In genomic region chr16:27174007-27174406, GRCh38 we compare ENCODE assay signal across 9 cellular contexts. TPM values are rescaled to one million over a fixed set of nuclear protein-coding genes. Genes with fewer than 3 reads are reported as not detected.
A peak's percentile ranks its signal among the peaks of the same experiment; 100 is the strongest.
DNase-seq lines count a peak whose midpoint lies in the region; TF ChIP-seq lines count a peak whose summit lies in the region.
"Had no signal": no experiment of that assay in that cellular context is flagged by ENCODE, and none has a peak within 500 bp of the region (broad histone marks: within the 10 kb centered on the region; RNA-seq: fewer than 3 reads in every experiment).

No MANE protein-coding gene starts in this region.

- no peak for TF ChIP-seq CTCF in HFFc6 (IDR thresholded peaks at IDR 0.05)
- no peak for TF ChIP-seq CTCF in WERI-Rb-1 (IDR thresholded peaks at IDR 0.05; ENCODE audit: low read depth, low read length)

- H3K9me3 Mint-ChIP-seq in CD8-positive, alpha-beta memory T cell: peaks cover 0 to 2% (median 1%) of the 10 kb centered on the region in 5 donors
- peaks cover 10% of the 10 kb centered on the region for H3K9me3 Mint-ChIP-seq in activated CD4-positive, alpha-beta memory T cell treated with anti-CD3 and anti-CD28 coated beads, Interleukin-2, amount 10 ng/mL, durations not matched to agents 7 days and 5 days
- H3K9me3 Mint-ChIP-seq in HFFc6: peaks cover 18% of the 10 kb centered on the region

- H3K4me3 Mint-ChIP-seq in CD8-positive, alpha-beta memory T cell: peak overlapping the region; percentile 43 to 69 (median 58)
- peak overlapping the region; percentile 46 for H3K4me3 Mint-ChIP-seq in activated CD4-positive, alpha-beta memory T cell treated with anti-CD3 and anti-CD28 coated beads, Interleukin-2, amount 10 ng/mL, durations not matched to agents 7 days and 5 days
- no peak overlapping the region for H3K4me3 Mint-ChIP-seq in HFFc6

- H3K9me3 ChIP-seq in CD8-positive, alpha-beta memory T cell (ENCODE audit: low read length): no peaks in the 10 kb centered on the region
- H3K9me3 ChIP-seq in WERI-Rb-1 (ENCODE audit: severe bottlenecking): peaks cover 4% of the 10 kb centered on the region

- peak overlapping the region; percentile 5 for H3K4me3 ChIP-seq in CD8-positive, alpha-beta memory T cell (ENCODE audit: low read length)
- H3K4me3 ChIP-seq in WERI-Rb-1 (ENCODE audit: low read depth, low read length): no peak overlapping the region

- no peaks in the 10 kb centered on the region for H3K27me3 ChIP-seq in CD8-positive, alpha-beta memory T cell (ENCODE audit: insufficient read depth, low read length, poor library complexity, severe bottlenecking)
- no peaks in the 10 kb centered on the region for H3K27me3 ChIP-seq in WERI-Rb-1 (ENCODE audit: insufficient read depth, low read depth, severe bottlenecking)

- peak; percentile 29 to 72 (median 53) for DNase-seq in CD8-positive, alpha-beta memory T cell
- peak; percentile 67 for DNase-seq in NCI-H510A (lab: John Stamatoyannopoulos, UW)
- peak; percentile 81 for DNase-seq in activated CD4-positive, alpha-beta memory T cell treated with anti-CD3 and anti-CD28 coated beads, Interleukin-2, amount 10 ng/mL, durations not matched to agents 7 days and 5 days
- peak; percentile 16 for DNase-seq in kidney tubule cell (ENCODE audit: low spot score)
- no peak for DNase-seq in HFFc6
- no peak for DNase-seq in CD1c-positive myeloid dendritic cell (ENCODE audit: extremely low spot score)
- DNase-seq in WERI-Rb-1: no peak
- DNase-seq in HEK293T (ENCODE audit: extremely low spot score): no peak
- DNase-seq: nucleus accumbens had no signal

- peak overlapping the region; percentile 90 to 99 (median 94) for H3K27ac Mint-ChIP-seq in CD8-positive, alpha-beta memory T cell
- H3K27ac Mint-ChIP-seq in activated CD4-positive, alpha-beta memory T cell treated with anti-CD3 and anti-CD28 coated beads, Interleukin-2, amount 10 ng/mL, durations not matched to agents 7 days and 5 days: peak overlapping the region; percentile 93
- H3K27ac Mint-ChIP-seq in HFFc6: no peak overlapping the region

- no peaks in the 10 kb centered on the region for H3K27me3 Mint-ChIP-seq in CD8-positive, alpha-beta memory T cell
- H3K27me3 Mint-ChIP-seq in activated CD4-positive, alpha-beta memory T cell treated with anti-CD3 and anti-CD28 coated beads, Interleukin-2, amount 10 ng/mL, durations not matched to agents 7 days and 5 days: no peaks in the 10 kb centered on the region
- H3K27me3 Mint-ChIP-seq in HFFc6 (ENCODE audit: insufficient read depth): no peaks in the 10 kb centered on the region; the same call in 1 of the 2 replicates

- CTCF ChIA-PET in CD8-positive, alpha-beta memory T cell (lab: Charles Lee): interaction anchor here (0.5 to 7.1 kb wide), 14 partner anchors 16 to 290 kb away, joined by 3 to 85 read pairs (median 5); no protein-coding TSS in a partner anchor
- CTCF ChIA-PET in activated CD4-positive, alpha-beta memory T cell treated with anti-CD3 and anti-CD28 coated beads, Interleukin-2, amount 10 ng/mL, durations not matched to agents 7 days and 5 days (lab: Charles Lee): interaction anchor here (0.7 to 2.0 kb wide), 16 partner anchors 9 to 273 kb away, joined by 3 to 12 read pairs (median 4); partner anchors contain the start of gene KDM8
- CTCF ChIA-PET in HEK293T (lab: Yijun Ruan, JAX): no interaction called here

- H3K4me1 ChIP-seq in CD8-positive, alpha-beta memory T cell (ENCODE audit: insufficient read depth, low read length): peaks cover 66% of the 10 kb centered on the region

- POLR2A ChIA-PET in CD8-positive, alpha-beta memory T cell (lab: Charles Lee): interaction anchor here (0.6 to 1.6 kb wide), 7 partner anchors 25 to 906 kb away, joined by 3 to 9 read pairs (median 4); no protein-coding TSS in a partner anchor
- POLR2A ChIA-PET in activated CD4-positive, alpha-beta memory T cell treated with anti-CD3 and anti-CD28 coated beads, Interleukin-2, amount 10 ng/mL, durations not matched to agents 7 days and 5 days (lab: Charles Lee): interaction anchor here (0.7 to 5.5 kb wide), 19 partner anchors 9 to 276 kb away, joined by 3 to 21 read pairs (median 7); partner anchors contain the start of genes KDM8 and NSMCE1
- POLR2A ChIA-PET in HEK293T (lab: Yijun Ruan, JAX): no interaction called here

- H3K36me3 Mint-ChIP-seq in CD8-positive, alpha-beta memory T cell: no peaks in the 10 kb centered on the region
- peaks cover 11% of the 10 kb centered on the region for H3K36me3 Mint-ChIP-seq in activated CD4-positive, alpha-beta memory T cell treated with anti-CD3 and anti-CD28 coated beads, Interleukin-2, amount 10 ng/mL, durations not matched to agents 7 days and 5 days (ENCODE audit: low read depth)
- H3K36me3 Mint-ChIP-seq in HFFc6 (ENCODE audit: low read depth): peaks cover 20% of the 10 kb centered on the region

- H3K36me3 ChIP-seq in CD8-positive, alpha-beta memory T cell (ENCODE audit: insufficient read depth, low read length): no peaks in the 10 kb centered on the region
- H3K36me3 ChIP-seq in WERI-Rb-1: no peaks in the 10 kb centered on the region

- H3K27ac ChIP-seq in CD8-positive, alpha-beta memory T cell (ENCODE audit: low read depth, low read length): no peak overlapping the region
- no peak overlapping the region for H3K27ac ChIP-seq in WERI-Rb-1

- peaks cover 51 to 72% (median 61%) of the 10 kb centered on the region in 3 donors for H3K4me1 Mint-ChIP-seq in CD8-positive, alpha-beta memory T cell
- H3K4me1 Mint-ChIP-seq in activated CD4-positive, alpha-beta memory T cell treated with anti-CD3 and anti-CD28 coated beads, Interleukin-2, amount 10 ng/mL, durations not matched to agents 7 days and 5 days: peaks cover 76% of the 10 kb centered on the region
- peaks cover 60% of the 10 kb centered on the region for H3K4me1 Mint-ChIP-seq in HFFc6 (ENCODE audit: low read depth)

TF ChIP-seq in HEK293T, 16 proteins besides CTCF, POLR2A, EP300 and RAD21:
- no peak for TF ChIP-seq ZNF384 (IDR thresholded peaks at IDR 0.05)
- TF ChIP-seq ELF4 (IDR thresholded peaks at IDR 0.05): no peak
- TF ChIP-seq CTBP1 (IDR thresholded peaks at IDR 0.05; ENCODE audit: borderline replicate concordance): no peak
- TF ChIP-seq SP1 (IDR thresholded peaks at IDR 0.05): no peak
- no peak for TF ChIP-seq FOXM1 (IDR thresholded peaks at IDR 0.05; ENCODE audit: borderline replicate concordance)
- no peak for TF ChIP-seq TARDBP (IDR thresholded peaks at IDR 0.05)
- TF ChIP-seq HDGF (IDR thresholded peaks at IDR 0.05; ENCODE audit: borderline replicate concordance): no peak
- TF ChIP-seq, protein P1, sequence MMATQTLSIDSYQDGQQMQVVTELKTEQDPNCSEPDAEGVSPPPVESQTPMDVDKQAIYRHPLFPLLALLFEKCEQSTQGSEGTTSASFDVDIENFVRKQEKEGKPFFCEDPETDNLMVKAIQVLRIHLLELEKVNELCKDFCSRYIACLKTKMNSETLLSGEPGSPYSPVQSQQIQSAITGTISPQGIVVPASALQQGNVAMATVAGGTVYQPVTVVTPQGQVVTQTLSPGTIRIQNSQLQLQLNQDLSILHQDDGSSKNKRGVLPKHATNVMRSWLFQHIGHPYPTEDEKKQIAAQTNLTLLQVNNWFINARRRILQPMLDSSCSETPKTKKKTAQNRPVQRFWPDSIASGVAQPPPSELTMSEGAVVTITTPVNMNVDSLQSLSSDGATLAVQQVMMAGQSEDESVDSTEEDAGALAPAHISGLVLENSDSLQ (IDR thresholded peaks at IDR 0.05): no peak
- no peak for TF ChIP-seq NFRKB (IDR thresholded peaks at IDR 0.05)
- no peak for TF ChIP-seq BHLHE40 (IDR thresholded peaks at IDR 0.05; ENCODE audit: borderline replicate concordance)
- TF ChIP-seq SUZ12 (IDR thresholded peaks at IDR 0.05): no peak
- no peak for TF ChIP-seq L3MBTL2 (conservative IDR thresholded peaks at IDR 0.05)

RNA-seq across cellular contexts. Expression of gene KDM8, which starts 29.3 kb away (rescaled TPM):
- total RNA-seq in CD8-positive, alpha-beta memory T cell: 10 to 100 TPM in 1 of 2 experiments, 1 to 10 TPM in 1; 9.1 to 10.8 TPM
- 5.6 TPM for polyA plus RNA-seq in CD8-positive, alpha-beta memory T cell
- total RNA-seq in activated CD4-positive, alpha-beta memory T cell treated with anti-CD3 and anti-CD28 coated beads, Interleukin-2, amount 10 ng/mL, durations not matched to agents 7 days and 5 days: 10 to 100 TPM; 12.7 to 14.3 TPM
- total RNA-seq in HFFc6 (2021; fragmentation: NEBNext Ultra II Directional; extraction: Animal tissue kit (Norgen Biotek cat#: 25700)): 1 to 10 TPM; 4.1 to 5.8 (median 4.9) TPM

Comparison
In these comparisons a context has a peak if more than half of its experiments do, and no peak if none do; other contexts are left out.
1. DNase-seq: peak in CD8-positive, alpha-beta memory T cell (5 of 5), NCI-H510A (single experiment), activated CD4-positive, alpha-beta memory T cell treated with anti-CD3 and anti-CD28 coated beads, Interleukin-2, amount 10 ng/mL, durations not matched to agents 7 days and 5 days (single experiment) and kidney tubule cell (single experiment); none in HFFc6 (single experiment), CD1c-positive myeloid dendritic cell (single experiment), WERI-Rb-1 (single experiment) and HEK293T (single experiment).